In genomic region chr19:1259206-1259872, GRCh38 we compare ENCODE assay signal across 8 cellular contexts. TPM values are rescaled to one million over a fixed set of nuclear protein-coding genes. Genes with fewer than 3 reads are reported as not detected.
DNase-seq lines count a peak whose midpoint lies in the region; ATAC-seq and TF ChIP-seq lines count a peak whose summit lies in the region.

No MANE protein-coding gene starts in this region.

- H3K27me3 ChIP-seq in CD4-positive, alpha-beta memory T cell (ENCODE audit: insufficient read depth, low read length), result no peaks in the 10 kb centered on the region
- no peaks in the 10 kb centered on the region for H3K27me3 ChIP-seq in ovary

- H3K27me3 Mint-ChIP-seq in CD4-positive, alpha-beta memory T cell, result peaks cover 0 to 3% of the 10 kb centered on the region in 2 donors
- no peaks in the 10 kb centered on the region for H3K27me3 Mint-ChIP-seq in activated T-cell treated with anti-CD3 and anti-CD28 coated beads, Interleukin-2, amount 50 U/mL, for 72 hours (ENCODE audit: low read depth)

- intact Hi-C loops in CD4-positive, alpha-beta memory T cell (cut with micrococcal nuclease), result loop anchor here (1.0 kb wide), 2 partner anchors 10 kb away; partner anchors contain the start of gene CIRBP
- intact Hi-C loops in ovary (cut with DNase I), result no loop called here

- peaks cover 0 to 5% (median 0%) of the 10 kb centered on the region in 8 donors for H3K9me3 Mint-ChIP-seq in CD4-positive, alpha-beta memory T cell
- no peaks in the 10 kb centered on the region for H3K9me3 Mint-ChIP-seq in activated T-cell treated with anti-CD3 and anti-CD28 coated beads, Interleukin-2, amount 50 U/mL, for 72 hours

- ATAC-seq in GM21723 (IDR thresholded peaks at IDR 0.05; ENCODE audit: unreplicated experiment), result peak; percentile 25
- ATAC-seq in activated T-cell treated with anti-CD3 and anti-CD28 coated beads, Interleukin-2, amount 50 U/mL, for 72 hours (replicated peaks in 1 of 2), result peak; percentile 41 to 50
- ATAC-seq in HG02571 (IDR thresholded peaks at IDR 0.05; ENCODE audit: unreplicated experiment), result no peak

- no peaks in the 10 kb centered on the region for H3K9me3 ChIP-seq in CD4-positive, alpha-beta memory T cell (ENCODE audit: control insufficient read depth in 1 of 2, low read length in 2 of 2)
- H3K9me3 ChIP-seq in ovary, result no peaks in the 10 kb centered on the region

- DNase-seq in CD4-positive, alpha-beta memory T cell, result peak; percentile 75 to 86 (median 80)
- DNase-seq in NOMO-1 (lab: John Stamatoyannopoulos, UW; ENCODE audit: unreplicated experiment in 2 of 2) (peak; percentile 62 to 65), fibroblast of pulmonary artery (ENCODE audit: low read depth) (peak; percentile 63), ovary (peak; percentile 76 to 85 (median 84)), NCI-H1048 (lab: John Stamatoyannopoulos, UW) (no peak)
- DNase-seq in activated T-cell treated with anti-CD3 and anti-CD28 coated beads, Interleukin-2, amount 50 U/mL, for 72 hours, result peak; percentile 78 to 82

- POLR2A ChIA-PET in CD4-positive, alpha-beta memory T cell (lab: Charles Lee; ENCODE audit: partially characterized antibody), result interaction anchor here (1.0 to 12.0 kb wide), 9 partner anchors 8 to 231 kb away, joined by 3 to 650 read pairs (median 6); partner anchors contain the start of genes ATP5F1D, CBARP, CIRBP and FAM174C

- H3K4me3 Mint-ChIP-seq in CD4-positive, alpha-beta memory T cell, result peak overlapping the region; percentile 87 to 93 (median 89)
- H3K4me3 Mint-ChIP-seq in activated T-cell treated with anti-CD3 and anti-CD28 coated beads, Interleukin-2, amount 50 U/mL, for 72 hours, result peak overlapping the region; percentile 93 to 95

- TF ChIP-seq CTCF in fibroblast of pulmonary artery (IDR thresholded peaks at IDR 0.05; ENCODE audit: low read length, missing control alignments), result no peak
- no peak for TF ChIP-seq CTCF in ovary (IDR thresholded peaks at IDR 0.05)

- H3K4me1 ChIP-seq in CD4-positive, alpha-beta memory T cell (ENCODE audit: insufficient read depth, low read length), result peaks cover 82% of the 10 kb centered on the region
- H3K4me1 ChIP-seq in ovary (ENCODE audit: insufficient read depth), result peaks cover 34% of the 10 kb centered on the region

- peak overlapping the region; percentile 87 for H3K27ac ChIP-seq in CD4-positive, alpha-beta memory T cell (ENCODE audit: low read depth, low read length)
- peak overlapping the region; percentile 89 to 91 for H3K27ac ChIP-seq in ovary

- H3K36me3 ChIP-seq in CD4-positive, alpha-beta memory T cell (ENCODE audit: insufficient read depth, low read length), result peaks cover 25% of the 10 kb centered on the region
- no peaks in the 10 kb centered on the region for H3K36me3 ChIP-seq in ovary

- peak; percentile 34 for TF ChIP-seq POLR2A in ovary (IDR thresholded peaks at IDR 0.05)

- TF ChIP-seq EP300 in ovary (IDR thresholded peaks at IDR 0.05), result no peak

- H3K36me3 Mint-ChIP-seq in CD4-positive, alpha-beta memory T cell, result peaks cover 17 to 27% of the 10 kb centered on the region in 2 donors
- H3K36me3 Mint-ChIP-seq in activated T-cell treated with anti-CD3 and anti-CD28 coated beads, Interleukin-2, amount 50 U/mL, for 72 hours (ENCODE audit: insufficient read depth in 2 of 2), result peaks cover 0 to 15% of the 10 kb centered on the region in 2 donors

- CTCF ChIA-PET in CD4-positive, alpha-beta memory T cell (lab: Charles Lee; ENCODE audit: partially characterized antibody), result interaction anchor here (10.8 kb wide), 1 partner anchor 14 kb away, joined by 364 read pairs; no protein-coding TSS in a partner anchor

- peak overlapping the region; percentile 4 to 78 for H3K4me3 ChIP-seq in CD4-positive, alpha-beta memory T cell (ENCODE audit: low read length in 2 of 2)
- no peak overlapping the region for H3K4me3 ChIP-seq in fibroblast of pulmonary artery (replicated peaks; ENCODE audit: low read depth, low read length)
- H3K4me3 ChIP-seq in ovary, result peak overlapping the region; percentile 1

- H3K4me1 Mint-ChIP-seq in CD4-positive, alpha-beta memory T cell, result peaks cover 29 to 60% (median 45%) of the 10 kb centered on the region in 4 donors
- H3K4me1 Mint-ChIP-seq in activated T-cell treated with anti-CD3 and anti-CD28 coated beads, Interleukin-2, amount 50 U/mL, for 72 hours (ENCODE audit: low read depth), result peaks cover 54% of the 10 kb centered on the region

- H3K27ac Mint-ChIP-seq in CD4-positive, alpha-beta memory T cell, result peak overlapping the region; percentile 95 to 99 (median 99)
- peak overlapping the region; percentile 90 for H3K27ac Mint-ChIP-seq in activated T-cell treated with anti-CD3 and anti-CD28 coated beads, Interleukin-2, amount 50 U/mL, for 72 hours

- 22 to 35% (median 23%) methylated on average over 11 to 17 of the region's 17 CpGs for WGBS in ovary, 3 donors

RNA-seq across cellular contexts. Expression of gene CIRBP, which starts 9.8 kb away (rescaled TPM):
- total RNA-seq in CD4-positive, alpha-beta memory T cell, result 100 to 1,000 TPM; 574 to 638 TPM
- polyA plus RNA-seq in CD4-positive, alpha-beta memory T cell, result 100 to 1,000 TPM; 160 to 257 TPM
- 100 to 1,000 TPM; 400 to 456 TPM for total RNA-seq in activated T-cell treated with anti-CD3 and anti-CD28 coated beads, Interleukin-2, amount 50 U/mL, for 72 hours
- 100 to 1,000 TPM; 602 to 917 (median 855) TPM for total RNA-seq in ovary
- polyA plus RNA-seq in ovary, result 1,000 to 10,000 TPM in 1 of 2 donors, 100 to 1,000 TPM in 1; 610 to 1,254 TPM

RNA-seq across cellular contexts. Expression of gene MIDN, which starts 11.0 kb away (rescaled TPM):
- 10 to 100 TPM; 30.3 to 34.0 TPM for total RNA-seq in CD4-positive, alpha-beta memory T cell
- polyA plus RNA-seq in CD4-positive, alpha-beta memory T cell, result 1 to 10 TPM in 1 of 2 donors, under 1 TPM in 1; 0.75 to 6.1 TPM
- 10 to 100 TPM; 72.3 to 75.4 TPM for total RNA-seq in activated T-cell treated with anti-CD3 and anti-CD28 coated beads, Interleukin-2, amount 50 U/mL, for 72 hours
- total RNA-seq in ovary, result 100 to 1,000 TPM in 5 of 7 donors, 10 to 100 TPM in 2; 44.9 to 261 (median 107) TPM
- polyA plus RNA-seq in ovary, result 10 to 100 TPM; 10.1 to 26.7 TPM

RNA-seq across cellular contexts. Expression of gene FAM174C, which starts 16.0 kb away (rescaled TPM):
- 10 to 100 TPM; 50.5 to 54.2 TPM for total RNA-seq in CD4-positive, alpha-beta memory T cell
- polyA plus RNA-seq in CD4-positive, alpha-beta memory T cell, result 100 to 1,000 TPM in 1 of 2 donors, 10 to 100 TPM in 1; 57.2 to 114 TPM
- total RNA-seq in activated T-cell treated with anti-CD3 and anti-CD28 coated beads, Interleukin-2, amount 50 U/mL, for 72 hours, result 10 to 100 TPM; 59.8 to 69.1 TPM
- total RNA-seq in ovary, result 10 to 100 TPM; 21.7 to 72.5 (median 26.7) TPM
- polyA plus RNA-seq in ovary, result 10 to 100 TPM in 1 of 2 donors, under 1 TPM in 1; 0.30 to 35.2 TPM

RNA-seq across cellular contexts. Expression of gene ATP5F1D, which starts 17.8 kb away (rescaled TPM):
- 100 to 1,000 TPM; 105 to 108 TPM for total RNA-seq in CD4-positive, alpha-beta memory T cell
- polyA plus RNA-seq in CD4-positive, alpha-beta memory T cell, result 100 to 1,000 TPM; 133 to 243 TPM
- total RNA-seq in activated T-cell treated with anti-CD3 and anti-CD28 coated beads, Interleukin-2, amount 50 U/mL, for 72 hours, result 100 to 1,000 TPM; 169 to 201 TPM
- total RNA-seq in ovary, result 100 to 1,000 TPM in 6 of 7 donors, 10 to 100 TPM in 1; 71.9 to 218 (median 148) TPM
- polyA plus RNA-seq in ovary, result 100 to 1,000 TPM in 1 of 2 donors, 1 to 10 TPM in 1; 1.3 to 110 TPM

RNA-seq across cellular contexts. Expression of gene CBARP, which starts 21.5 kb away (rescaled TPM):
- not detected for total RNA-seq in CD4-positive, alpha-beta memory T cell
- polyA plus RNA-seq in CD4-positive, alpha-beta memory T cell, result not detected
- under 1 TPM; 0.38 to 0.58 TPM for total RNA-seq in activated T-cell treated with anti-CD3 and anti-CD28 coated beads, Interleukin-2, amount 50 U/mL, for 72 hours
- 10 to 100 TPM in 2 of 7 donors, 1 to 10 TPM in 2, under 1 TPM in 3; 0.61 to 21.1 (median 2.4) TPM for total RNA-seq in ovary
- polyA plus RNA-seq in ovary, result under 1 TPM in 1 of 2 donors, not detected in 1; 0.45 TPM
